In the genomic region with DNA sequence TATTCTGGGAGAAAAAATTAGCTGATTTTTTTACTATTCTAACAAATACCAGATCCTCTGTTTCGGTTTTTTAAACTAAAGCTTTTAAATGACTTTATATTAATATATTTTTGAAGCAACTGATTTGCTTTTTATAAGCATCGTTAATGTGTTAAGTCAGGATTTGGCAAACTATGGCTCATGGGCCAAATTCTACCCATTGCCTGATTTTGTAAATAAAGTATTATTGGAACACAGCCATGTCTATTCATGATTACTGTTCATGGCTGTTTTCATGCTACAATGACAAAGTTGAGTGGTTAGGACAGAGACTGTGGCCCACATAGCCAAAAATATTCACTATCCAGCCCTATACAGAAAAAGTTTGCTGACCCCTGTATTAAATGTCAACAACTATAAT, we compare ENCODE assay signal across 1 cellular context.
TF ChIP-seq lines count a peak whose summit lies in the region.

No MANE protein-coding gene starts in this region.

TF ChIP-seq in GM23338, 12 proteins besides CTCF, POLR2A, EP300 and RAD21 (continued from another document):
- no peak for TF ChIP-seq STAT1 (IDR thresholded peaks at IDR 0.05; ENCODE audit: unreplicated experiment)
